In genomic region chr1:116596742-116597307, GRCh38 we compare ENCODE assay signal across 7 cellular contexts. TPM values are rescaled to one million over a fixed set of nuclear protein-coding genes. Genes with fewer than 3 reads are reported as not detected.
DNase-seq lines count a peak whose midpoint lies in the region; ATAC-seq and TF ChIP-seq lines count a peak whose summit lies in the region.
"Not testable (repeated sequence)": the region's sequence is repeated elsewhere in the genome, so short reads cannot be mapped to it uniquely, and the experiment has no call there.

No MANE protein-coding gene starts in this region.

- H3K9me3 ChIP-seq in BLaER1 treated with 17β-estradiol and CSF1 and Interleukin-3, amounts not matched to agents 10 nM and 100 nM (replicated peaks in 1 of 11); OCI-LY3 (ENCODE audit: insufficient read depth, low read length); right lobe of liver: not testable (repeated sequence)

- not testable (repeated sequence) for H3K9me3 Mint-ChIP-seq in dendritic cell treated with granulocyte-macrophage colony-stimulating factor and Interleukin-4, amounts not matched to agents 40 ng/mL and 50 ng/mL, for 4 days; stimulated activated effector memory CD8-positive, alpha-beta T cell treated with anti-CD3 and anti-CD28 coated beads, Interleukin-12 subunit alpha, Interleukin-12 subunit beta, amount 100 ng/mL, for 72 hours

- peak overlapping the region in 1 of 11 experiments; percentile 28; a peak in 1 of 22 replicates for H3K9ac ChIP-seq in BLaER1 treated with 17β-estradiol and CSF1 and Interleukin-3, amounts not matched to agents 10 nM and 100 nM
- H3K9ac ChIP-seq in OCI-LY3 (ENCODE audit: low read length), result peak overlapping the region; percentile 43; the same call in 1 of the 2 replicates

- H3K27ac Mint-ChIP-seq in dendritic cell treated with granulocyte-macrophage colony-stimulating factor and Interleukin-4, amounts not matched to agents 40 ng/mL and 50 ng/mL, for 4 days, result peak overlapping the region; percentile 66
- H3K27ac Mint-ChIP-seq in stimulated activated effector memory CD8-positive, alpha-beta T cell treated with anti-CD3 and anti-CD28 coated beads, Interleukin-12 subunit alpha, Interleukin-12 subunit beta, amount 100 ng/mL, for 72 hours, result peak overlapping the region; percentile 57

- peaks cover 0 to 42% (median 3%) of the 10 kb centered on the region in 11 experiments; a peak in 8 of 22 replicates for H3K36me3 ChIP-seq in BLaER1 treated with 17β-estradiol and CSF1 and Interleukin-3, amounts not matched to agents 10 nM and 100 nM
- not testable (repeated sequence) for H3K36me3 ChIP-seq in OCI-LY3 (replicated peaks; ENCODE audit: low read depth, low read length); right lobe of liver

- not testable (repeated sequence) for H2AFZ ChIP-seq in OCI-LY3 (ENCODE audit: low read depth, low read length)

- not testable (repeated sequence) for H3K4me3 Mint-ChIP-seq in dendritic cell treated with granulocyte-macrophage colony-stimulating factor and Interleukin-4, amounts not matched to agents 40 ng/mL and 50 ng/mL, for 4 days; stimulated activated effector memory CD8-positive, alpha-beta T cell treated with anti-CD3 and anti-CD28 coated beads, Interleukin-12 subunit alpha, Interleukin-12 subunit beta, amount 100 ng/mL, for 72 hours

- peak overlapping the region in 6 of 11 experiments; percentile 26 to 67 (median 48); a peak in 12 of 22 replicates for H3K4me2 ChIP-seq in BLaER1 treated with 17β-estradiol and CSF1 and Interleukin-3, amounts not matched to agents 10 nM and 100 nM
- peak overlapping the region; percentile 50 for H3K4me2 ChIP-seq in OCI-LY3 (ENCODE audit: low read length)

- TF ChIP-seq POLR2A in right lobe of liver (IDR thresholded peaks at IDR 0.05), result not testable (repeated sequence)

- H3K4me3 ChIP-seq in BLaER1 treated with 17β-estradiol and CSF1 and Interleukin-3, amounts not matched to agents 10 nM and 100 nM; right lobe of liver: not testable (repeated sequence)
- H3K4me3 ChIP-seq in OCI-LY3 (ENCODE audit: low read length), result 0 out of 2 replicates have a peak overlapping the region, but pooled peaks have one; percentile 4

- peaks cover 34% of the 10 kb centered on the region for H3K4me1 Mint-ChIP-seq in dendritic cell treated with granulocyte-macrophage colony-stimulating factor and Interleukin-4, amounts not matched to agents 40 ng/mL and 50 ng/mL, for 4 days (ENCODE audit: low read depth)
- H3K4me1 Mint-ChIP-seq in stimulated activated effector memory CD8-positive, alpha-beta T cell treated with anti-CD3 and anti-CD28 coated beads, Interleukin-12 subunit alpha, Interleukin-12 subunit beta, amount 100 ng/mL, for 72 hours, result peaks cover 11% of the 10 kb centered on the region

- 34% methylated on average over 5 of the region's 5 CpGs for WGBS in right lobe of liver (ENCODE audit: insufficient coverage, low coverage, low lambda C conversion rate, missing lambda C conversion rate)

- ATAC-seq in GM21529 (IDR thresholded peaks at IDR 0.05; ENCODE audit: unreplicated experiment), result peak; percentile 36
- peak; percentile 47 to 73 (median 65) for ATAC-seq in right lobe of liver
- ATAC-seq in stimulated activated effector memory CD8-positive, alpha-beta T cell treated with anti-CD3 and anti-CD28 coated beads, Interleukin-12 subunit alpha, Interleukin-12 subunit beta, amount 100 ng/mL, for 72 hours, result not testable (repeated sequence)

- H3K36me3 Mint-ChIP-seq in dendritic cell treated with granulocyte-macrophage colony-stimulating factor and Interleukin-4, amounts not matched to agents 40 ng/mL and 50 ng/mL, for 4 days (ENCODE audit: low read depth); stimulated activated effector memory CD8-positive, alpha-beta T cell treated with anti-CD3 and anti-CD28 coated beads, Interleukin-12 subunit alpha, Interleukin-12 subunit beta, amount 100 ng/mL, for 72 hours: not testable (repeated sequence)

- not testable (repeated sequence) for H4K20me1 ChIP-seq in BLaER1 treated with 17β-estradiol and CSF1 and Interleukin-3, amounts not matched to agents 10 nM and 100 nM; OCI-LY3 (ENCODE audit: insufficient read depth, low read length)

- peak overlapping the region in 7 of 11 experiments; percentile 25 to 56 (median 44); a peak in 10 of 22 replicates for H3K27ac ChIP-seq in BLaER1 treated with 17β-estradiol and CSF1 and Interleukin-3, amounts not matched to agents 10 nM and 100 nM
- H3K27ac ChIP-seq in OCI-LY3 (ENCODE audit: low read length), result peak overlapping the region; percentile 81
- not testable (repeated sequence) for H3K27ac ChIP-seq in right lobe of liver

- intact Hi-C loops in dendritic cell treated with granulocyte-macrophage colony-stimulating factor and Interleukin-4, amounts not matched to agents 40 ng/mL and 50 ng/mL, for 4 days (cut with micrococcal nuclease), result loop anchor here (1.0 kb wide), 1 partner anchor 23 kb away; no protein-coding TSS in a partner anchor
- intact Hi-C loops in right lobe of liver (cut with DNase I), result not testable (repeated sequence)

- H3K79me2 ChIP-seq in OCI-LY3 (ENCODE audit: low read length), result not testable (repeated sequence)

- H3K4me1 ChIP-seq in BLaER1 treated with 17β-estradiol and CSF1 and Interleukin-3, amounts not matched to agents 10 nM and 100 nM, result peaks cover 0 to 55% (median 22%) of the 10 kb centered on the region in 10 experiments; a peak in 14 of 20 replicates
- H3K4me1 ChIP-seq in OCI-LY3 (ENCODE audit: low read length) (peaks cover 54% of the 10 kb centered on the region), right lobe of liver (peaks cover 0 to 18% (median 5%) of the 10 kb centered on the region in 4 donors)

- DNase-seq in NCI-H146 (lab: John Stamatoyannopoulos, UW), result peak; percentile 35
- not testable (repeated sequence) for DNase-seq in right lobe of liver; stimulated activated effector memory CD8-positive, alpha-beta T cell treated with anti-CD3 and anti-CD28 coated beads, Interleukin-12 subunit alpha, Interleukin-12 subunit beta, amount 100 ng/mL, for 72 hours (ENCODE audit: low spot score in 2 of 2)

- H3K27me3 Mint-ChIP-seq in dendritic cell treated with granulocyte-macrophage colony-stimulating factor and Interleukin-4, amounts not matched to agents 40 ng/mL and 50 ng/mL, for 4 days, result not testable (repeated sequence)

- not testable (repeated sequence) for TF ChIP-seq CTCF in OCI-LY3 (IDR thresholded peaks at IDR 0.05; ENCODE audit: low read depth, low read length); right lobe of liver (IDR thresholded peaks at IDR 0.05)

- H3K27me3 ChIP-seq in BLaER1 treated with 17β-estradiol and CSF1 and Interleukin-3, amounts not matched to agents 10 nM and 100 nM; OCI-LY3 (ENCODE audit: low read depth, low read length); right lobe of liver: not testable (repeated sequence)

RNA-seq across cellular contexts. Expression of gene CD58, which starts 26.0 kb away (rescaled TPM):
- 10 to 100 TPM in 2 of 6 experiments, 1 to 10 TPM in 4; 3.5 to 13.8 (median 7.5) TPM for total RNA-seq in right lobe of liver
